Comparison of ENCODE assay signal across 9 cellular contexts in the genomic region with DNA sequence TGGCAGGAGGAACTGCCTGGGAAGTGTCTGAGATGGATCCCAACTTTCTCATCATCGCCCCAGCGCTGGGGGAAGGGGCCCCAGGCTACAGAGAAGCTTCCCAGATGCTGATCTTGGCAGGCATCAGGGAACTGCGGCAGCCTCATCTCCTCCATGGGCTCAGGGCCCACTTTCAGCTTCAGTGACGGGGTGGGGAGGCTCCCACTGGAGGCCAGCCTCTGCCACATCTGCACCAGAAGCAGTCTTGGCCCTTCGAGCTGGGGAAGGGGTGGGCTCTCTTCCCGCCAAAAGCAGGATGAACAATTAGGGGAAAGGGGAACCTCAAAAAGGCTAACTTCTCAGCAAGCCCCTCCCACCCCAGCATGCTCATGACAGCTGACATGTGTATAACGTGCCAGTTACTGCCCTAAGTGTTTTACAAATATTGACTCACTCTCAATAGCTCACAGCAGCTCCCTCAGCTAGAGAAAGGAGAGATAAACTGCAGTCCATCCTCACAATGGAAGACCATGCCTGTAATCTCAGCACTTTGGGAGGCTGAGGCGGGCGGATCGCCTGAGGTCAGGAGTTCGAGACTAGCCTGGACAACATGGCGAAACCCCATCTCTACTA. TPM values are rescaled to one million over a fixed set of nuclear protein-coding genes. Genes with fewer than 3 reads are reported as not detected.
DNase-seq lines count a peak whose midpoint lies in the region; ATAC-seq lines count a peak whose summit lies in the region.
"Had no signal": no experiment of that assay in that cellular context is flagged by ENCODE, and none has a peak within 500 bp of the region (broad histone marks: within the 10 kb centered on the region; RNA-seq: fewer than 3 reads in every experiment).

No MANE protein-coding gene starts in this region.

- H3K4me3 Mint-ChIP-seq in T-cell = no peak overlapping the region

- H3K27ac Mint-ChIP-seq in T-cell = peak overlapping the region; percentile 11 to 39

- peaks cover 13 to 30% (median 18%) of the 10 kb centered on the region in 3 donors for H3K4me1 Mint-ChIP-seq in T-cell

- no peaks in the 10 kb centered on the region for H3K36me3 Mint-ChIP-seq in T-cell

- intact Hi-C loops in Right ventricle myocardium inferior (cut with DNase I) = loop anchor here (5.0 kb wide), 1 partner anchor 46 kb away; a partner anchor contains a TSS
- intact Hi-C loops in cardiac septum (cut with DNase I) = no loop called here

- ATAC-seq in Right ventricle myocardium inferior = peak; percentile 85
- no peak for ATAC-seq in T-cell (replicated peaks in 1 of 4)
- no peak for ATAC-seq in GM18511 (IDR thresholded peaks at IDR 0.05; ENCODE audit: unreplicated experiment)
- ATAC-seq in HG03039 (IDR thresholded peaks at IDR 0.05; ENCODE audit: unreplicated experiment) = no peak

- no peaks in the 10 kb centered on the region for H3K27me3 Mint-ChIP-seq in T-cell

- CTCF ChIA-PET in T-cell (lab: Charles Lee) = interaction anchor here (0.5 to 0.7 kb wide), 3 partner anchors 10 to 800 kb away, joined by 3 to 5 read pairs (median 3); no protein-coding TSS in a partner anchor

- H3K9me3 Mint-ChIP-seq in T-cell = no peaks in the 10 kb centered on the region

- POLR2A ChIA-PET in T-cell (lab: Charles Lee) = no interaction called here

- DNase-seq in Right ventricle myocardium inferior (ENCODE audit: missing footprints) (peak; percentile 87), cardiac septum (ENCODE audit: low spot score) (no peak), T-cell (no peak), left kidney (ENCODE audit: low read depth, low spot score) (peak; percentile 59), superior temporal gyrus (ENCODE audit: extremely low spot score) (no peak), DMS114 treated with DMSO at 0.1 percent for 48 hours (lab: John Stamatoyannopoulos, UW; ENCODE audit: unreplicated experiment) (no peak)
- DNase-seq: activated CD4-positive, alpha-beta T cell treated with anti-CD3 and anti-CD28 coated beads, Interleukin-2, amount 50 U/mL, for 48 hours had no signal

RNA-seq across cellular contexts. Expression of a gene that starts 7.1 kb away (rescaled TPM):
- total RNA-seq in Right ventricle myocardium inferior = 8.4 TPM
- total RNA-seq in cardiac septum = 3.6 TPM
- 10 to 100 TPM in 2 of 5 donors, 1 to 10 TPM in 3; 6.2 to 11.4 (median 9.8) TPM for total RNA-seq in T-cell

RNA-seq across cellular contexts. Expression of a gene that starts 13.7 kb away (rescaled TPM):
- total RNA-seq in Right ventricle myocardium inferior (70.1 TPM), cardiac septum (71.8 TPM), T-cell (10 to 100 TPM; 32.9 to 56.6 (median 53.1) TPM)

RNA-seq across cellular contexts. Expression of a gene that starts 32.6 kb away (rescaled TPM):
- total RNA-seq in Right ventricle myocardium inferior (8.6 TPM), cardiac septum (9.8 TPM), T-cell (10 to 100 TPM in 1 of 5 donors, 1 to 10 TPM in 4; 4.2 to 11.0 (median 5.9) TPM)

RNA-seq across cellular contexts. Expression of a gene that starts 43.5 kb away (rescaled TPM):
- 26.0 TPM for total RNA-seq in Right ventricle myocardium inferior
- 27.3 TPM for total RNA-seq in cardiac septum
- total RNA-seq in T-cell = 100 to 1,000 TPM; 199 to 245 (median 235) TPM

RNA-seq across cellular contexts. Expression of a gene that starts 48.5 kb away (rescaled TPM):
- total RNA-seq in Right ventricle myocardium inferior (0.30 TPM), cardiac septum (0.46 TPM), T-cell (under 1 TPM; 0.47 to 0.79 (median 0.53) TPM)

Comparison
In these comparisons a context has a peak if more than half of its experiments do, and no peak if none do; other contexts are left out.
1. DNase-seq: peak in Right ventricle myocardium inferior (single experiment) and left kidney (single experiment); none in cardiac septum (single experiment), T-cell (0 of 34), superior temporal gyrus (single experiment) and DMS114 treated with DMSO at 0.1 percent for 48 hours (single experiment).